In the genomic region with DNA sequence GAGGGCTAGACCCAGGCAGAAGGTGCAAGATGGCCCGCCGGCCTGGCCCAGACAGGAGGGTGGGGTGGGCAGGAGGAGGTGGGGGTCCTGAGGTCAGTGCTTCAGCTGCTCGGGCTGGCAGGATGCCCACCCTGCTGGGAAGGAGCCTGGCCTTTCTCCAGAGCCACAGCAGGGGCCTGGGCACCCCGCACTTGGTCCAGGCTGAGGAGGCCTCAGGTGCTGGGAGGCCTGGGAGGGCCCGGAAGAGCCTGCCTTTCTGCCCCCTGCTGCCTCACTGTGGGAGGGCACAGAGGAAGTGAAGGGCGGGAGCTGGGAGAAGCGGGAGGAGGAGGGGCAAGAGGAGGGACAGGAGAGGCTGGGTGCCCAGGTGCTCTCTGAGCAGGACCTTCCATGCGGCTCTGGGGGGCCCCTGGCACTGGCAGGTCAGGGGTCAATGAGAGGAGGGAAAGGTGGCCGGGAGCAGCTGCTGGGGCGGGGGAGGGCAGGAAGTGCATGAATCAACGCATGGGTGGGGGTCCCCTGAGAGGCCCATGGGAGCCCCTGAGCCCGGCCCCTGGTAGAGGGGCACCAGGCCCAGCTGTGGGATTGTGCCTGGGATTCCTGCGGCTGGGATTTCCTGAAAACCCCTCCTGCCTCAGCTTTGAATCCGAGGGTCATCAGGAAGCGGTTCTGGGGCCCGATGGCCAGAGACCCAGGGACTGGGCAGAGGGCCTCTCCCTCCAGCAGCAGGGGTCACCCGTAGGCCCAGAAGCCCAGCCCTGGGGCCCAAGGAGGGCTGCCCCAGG, we compare ENCODE assay signal across 8 cellular contexts. TPM values are rescaled to one million over a fixed set of nuclear protein-coding genes. Genes with fewer than 3 reads are reported as not detected.
A peak's percentile ranks its signal among the peaks of the same experiment; 100 is the strongest.
DNase-seq lines count a peak whose midpoint lies in the region; ATAC-seq and TF ChIP-seq lines count a peak whose summit lies in the region.

No MANE protein-coding gene starts in this region.

- peak overlapping the region; percentile 98 for H3K27ac Mint-ChIP-seq in activated T-helper 1 cell treated with anti-CD3 and anti-CD28 coated beads, Interleukin-12 subunit alpha, Interleukin-12 subunit beta, Interleukin-2, Interleukin-4 antibody, amounts not matched to agents 30 ng/mL and 10 ng/mL and 1 ng/mL, durations not matched to agents 14 hours and 24 hours and 36 hours

- CTCF ChIA-PET in PC-3 (lab: Charles Lee), result interaction anchor here (0.6 kb wide), 1 partner anchor 94 kb away, joined by 4 read pairs; no protein-coding TSS in a partner anchor

- H4K20me1 ChIP-seq in PC-3 (ENCODE audit: low read length), result no peaks in the 10 kb centered on the region

- peak; percentile 45 for TF ChIP-seq CTCF in PC-3 (conservative IDR thresholded peaks at IDR 0.05; ENCODE audit: low read depth, low read length)

- H3K9me2 ChIP-seq in PC-3 (replicated peaks; ENCODE audit: low read length), result no peaks in the 10 kb centered on the region

- no peak overlapping the region for H2AFZ ChIP-seq in PC-3 (ENCODE audit: low read length)

- H3K27me3 ChIP-seq in PC-3 (ENCODE audit: low read length), result no peaks in the 10 kb centered on the region

- DNase-seq in PC-3 (peak; percentile 76), left cardiac atrium (no peak), cerebellar nuclear complex (lab: John Stamatoyannopoulos, UW) (no peak), NCI-H2029 (lab: John Stamatoyannopoulos, UW) (no peak)
- peak; percentile 63 for DNase-seq in activated T-helper 1 cell treated with anti-CD3 and anti-CD28 coated beads, Interleukin-12 subunit alpha, Interleukin-12 subunit beta, Interleukin-2, Interleukin-4 antibody, amounts not matched to agents 30 ng/mL and 10 ng/mL and 1 ng/mL, durations not matched to agents 14 hours and 24 hours and 36 hours (ENCODE audit: low spot score)
- peak; percentile 25 to 42 for DNase-seq in stimulated activated CD4-positive, alpha-beta T cell treated with anti-CD3 and anti-CD28 coated beads, Interleukin-1b, Interleukin-23, amount 100 ng/mL, for 1 hour (ENCODE audit: low read depth in 2 of 2)

- peak overlapping the region; percentile 98 for H3K27ac ChIP-seq in PC-3 (ENCODE audit: low read length)

- no peaks in the 10 kb centered on the region for H3K9me3 Mint-ChIP-seq in activated T-helper 1 cell treated with anti-CD3 and anti-CD28 coated beads, Interleukin-12 subunit alpha, Interleukin-12 subunit beta, Interleukin-2, Interleukin-4 antibody, amounts not matched to agents 30 ng/mL and 10 ng/mL and 1 ng/mL, durations not matched to agents 14 hours and 24 hours and 36 hours

- H3K4me3 ChIP-seq in PC-3 (ENCODE audit: low read length), result no peak overlapping the region

- POLR2A ChIA-PET in PC-3 (lab: Charles Lee; ENCODE audit: unreplicated experiment), result interaction anchor here (0.6 kb wide), 1 partner anchor 16 kb away, joined by 3 read pairs; no protein-coding TSS in a partner anchor

- peaks cover 29% of the 10 kb centered on the region for H3K4me1 Mint-ChIP-seq in activated T-helper 1 cell treated with anti-CD3 and anti-CD28 coated beads, Interleukin-12 subunit alpha, Interleukin-12 subunit beta, Interleukin-2, Interleukin-4 antibody, amounts not matched to agents 30 ng/mL and 10 ng/mL and 1 ng/mL, durations not matched to agents 14 hours and 24 hours and 36 hours (ENCODE audit: low read depth)

- peak overlapping the region; percentile 58 for H3K4me2 ChIP-seq in PC-3 (ENCODE audit: low read length)

- no peaks in the 10 kb centered on the region for H3K36me3 Mint-ChIP-seq in activated T-helper 1 cell treated with anti-CD3 and anti-CD28 coated beads, Interleukin-12 subunit alpha, Interleukin-12 subunit beta, Interleukin-2, Interleukin-4 antibody, amounts not matched to agents 30 ng/mL and 10 ng/mL and 1 ng/mL, durations not matched to agents 14 hours and 24 hours and 36 hours (ENCODE audit: low read depth)

- H3K4me3 Mint-ChIP-seq in activated T-helper 1 cell treated with anti-CD3 and anti-CD28 coated beads, Interleukin-12 subunit alpha, Interleukin-12 subunit beta, Interleukin-2, Interleukin-4 antibody, amounts not matched to agents 30 ng/mL and 10 ng/mL and 1 ng/mL, durations not matched to agents 14 hours and 24 hours and 36 hours, result peak overlapping the region; percentile 70

- no TSS peak for BruUV-seq in PC-3 (replicated peaks; lab: Mats Ljungman, UMichigan)

- no peaks in the 10 kb centered on the region for H3K36me3 ChIP-seq in PC-3 (ENCODE audit: low read depth, low read length)

- peaks cover 26% of the 10 kb centered on the region for H3K4me1 ChIP-seq in PC-3 (ENCODE audit: insufficient read depth, low read length)

- peak overlapping the region; percentile 90 for H3K9ac ChIP-seq in PC-3 (ENCODE audit: low read length)

- H3F3A ChIP-seq in PC-3 (ENCODE audit: low read length, unreplicated experiment), result no peaks in the 10 kb centered on the region

- H3K9me3 ChIP-seq in PC-3 (ENCODE audit: low read length), result no peaks in the 10 kb centered on the region

- H3K79me2 ChIP-seq in PC-3 (ENCODE audit: low read length), result no peaks in the 10 kb centered on the region

- H3K27me3 Mint-ChIP-seq in activated T-helper 1 cell treated with anti-CD3 and anti-CD28 coated beads, Interleukin-12 subunit alpha, Interleukin-12 subunit beta, Interleukin-2, Interleukin-4 antibody, amounts not matched to agents 30 ng/mL and 10 ng/mL and 1 ng/mL, durations not matched to agents 14 hours and 24 hours and 36 hours (ENCODE audit: insufficient read depth), result peaks cover 1% of the 10 kb centered on the region

- peak; percentile 72 for ATAC-seq in GM18502 (IDR thresholded peaks at IDR 0.05; ENCODE audit: poor library complexity, unreplicated experiment)
- peak; percentile 46 for ATAC-seq in HG03196 (IDR thresholded peaks at IDR 0.05; ENCODE audit: unreplicated experiment)
- ATAC-seq in PC-3, result peak; percentile 67
- ATAC-seq in left cardiac atrium, result peak; percentile 48 to 54

- intact Hi-C loops in PC-3 (cut with micrococcal nuclease) (no loop called here), left cardiac atrium (cut with DNase I) (loop anchor here in 1 of 2 donors (10.0 kb wide), 1 partner anchor 222 kb away; no protein-coding TSS in a partner anchor)
- intact Hi-C loops in activated T-helper 1 cell treated with anti-CD3 and anti-CD28 coated beads, Interleukin-12 subunit alpha, Interleukin-12 subunit beta, Interleukin-2, Interleukin-4 antibody, amounts not matched to agents 30 ng/mL and 10 ng/mL and 1 ng/mL, durations not matched to agents 14 hours and 24 hours and 36 hours (cut with micrococcal nuclease), result loop anchor here (1.0 to 10.0 kb wide), 8 partner anchors 13 to 465 kb away; a partner anchor contains a TSS

RNA-seq across cellular contexts. Expression of a gene that starts 49.9 kb away (rescaled TPM):
- total RNA-seq in PC-3 (2014; rRNA removed), result 24.5 and 41.5 TPM in 2 replicates
- 4.1 and 4.8 TPM in 2 replicates for total RNA-seq in activated T-helper 1 cell treated with anti-CD3 and anti-CD28 coated beads, Interleukin-12 subunit alpha, Interleukin-12 subunit beta, Interleukin-2, Interleukin-4 antibody, amounts not matched to agents 30 ng/mL and 10 ng/mL and 1 ng/mL, durations not matched to agents 14 hours and 24 hours and 36 hours
- total RNA-seq in left cardiac atrium, result 10 to 100 TPM; 11.8 to 12.7 TPM

Comparison
In these comparisons a context has a peak if more than half of its experiments do, and no peak if none do; other contexts are left out.
1. DNase-seq: peak in PC-3 (single experiment), activated T-helper 1 cell treated with anti-CD3 and anti-CD28 coated beads, Interleukin-12 subunit alpha, Interleukin-12 subunit beta, Interleukin-2, Interleukin-4 antibody, amounts not matched to agents 30 ng/mL and 10 ng/mL and 1 ng/mL, durations not matched to agents 14 hours and 24 hours and 36 hours (single experiment) and stimulated activated CD4-positive, alpha-beta T cell treated with anti-CD3 and anti-CD28 coated beads, Interleukin-1b, Interleukin-23, amount 100 ng/mL, for 1 hour (2 of 2); none in left cardiac atrium (single experiment), cerebellar nuclear complex (0 of 2) and NCI-H2029 (single experiment).
2. Peak in every context shown above with its lines, with median percentiles within 50 percentile points of each other: ATAC-seq.